21 cellular contexts compared by ENCODE assay signal in genomic region chr10:114166053-114166452, GRCh38. TPM values are rescaled to one million over a fixed set of nuclear protein-coding genes. Genes with fewer than 3 reads are reported as not detected.
A peak's percentile ranks its signal among the peaks of the same experiment; 100 is the strongest.
DNase-seq lines count a peak whose midpoint lies in the region; ATAC-seq and TF ChIP-seq lines count a peak whose summit lies in the region.
"Had no signal": no experiment of that assay in that cellular context is flagged by ENCODE, and none has a peak within 500 bp of the region (broad histone marks: within the 10 kb centered on the region; RNA-seq: fewer than 3 reads in every experiment).

No MANE protein-coding gene starts in this region.

- H2BK5ac ChIP-seq in mesendoderm (ENCODE audit: low read length) = no peak overlapping the region

- no peak overlapping the region for H3K23ac ChIP-seq in mesendoderm (ENCODE audit: low read length)

- H3K4ac ChIP-seq in mesendoderm (ENCODE audit: low read depth, low read length) = no peak overlapping the region

- H3K27me3 ChIP-seq in PC-9 (ENCODE audit: insufficient read depth, low read depth) = no peaks in the 10 kb centered on the region
- H3K27me3 ChIP-seq in mesendoderm (ENCODE audit: insufficient read depth, low read length, poor library complexity) = no peaks in the 10 kb centered on the region
- H3K27me3 ChIP-seq: adrenal gland had no signal

- no peak overlapping the region for H2AK5ac ChIP-seq in mesendoderm (ENCODE audit: low read length)

- no peak overlapping the region for H2BK120ac ChIP-seq in mesendoderm (ENCODE audit: low read depth, low read length)

- no peak overlapping the region for H2BK15ac ChIP-seq in mesendoderm (replicated peaks; ENCODE audit: low read depth)

- peaks cover 11% of the 10 kb centered on the region; the same call in 1 of the 2 replicates for H3F3A ChIP-seq in PC-9 (ENCODE audit: insufficient read depth, low read depth)

- no peak overlapping the region for H4K5ac ChIP-seq in mesendoderm (ENCODE audit: low read length)

- H3K18ac ChIP-seq in mesendoderm (ENCODE audit: low read length) = no peak overlapping the region

- peaks cover 76% of the 10 kb centered on the region for H3K79me2 ChIP-seq in PC-9 (ENCODE audit: low read depth)
- peaks cover 26% of the 10 kb centered on the region for H3K79me2 ChIP-seq in mesendoderm (ENCODE audit: control insufficient read depth, insufficient read depth, low read length)

- BruUV-seq in PC-9 (replicated peaks; lab: Mats Ljungman, UMichigan) = no TSS peak

- no peak overlapping the region for H3K56ac ChIP-seq in mesendoderm (ENCODE audit: low read length)

- peaks cover 7% of the 10 kb centered on the region for H3K79me1 ChIP-seq in mesendoderm (ENCODE audit: low read length)

- CTCF ChIA-PET in PC-9 (lab: Charles Lee) = no interaction called here

- no peak overlapping the region for H2AFZ ChIP-seq in PC-9

- H3K4me1 ChIP-seq in PC-9 (replicated peaks; ENCODE audit: insufficient read depth) (peaks cover 22% of the 10 kb centered on the region), mesendoderm (ENCODE audit: control insufficient read depth, low read depth, low read length) (peaks cover 4% of the 10 kb centered on the region)

- DNase-seq in PC-9 (peak in 1 of 2 experiments; percentile 86), fibroblast of pulmonary artery (ENCODE audit: low read depth) (peak; percentile 31), mesendoderm (peak; percentile 75), G401 (ENCODE audit: low spot score) (no peak), C1 segment of cervical spinal cord (lab: John Stamatoyannopoulos, UW) (no peak)
- DNase-seq in activated CD4-positive, alpha-beta T cell treated with anti-CD3 and anti-CD28 coated beads for 1 hour = no peak
- DNase-seq: activated CD4-positive, CD25-positive, alpha-beta regulatory T cell; adrenal gland; CD8-positive, alpha-beta memory T cell; islet precursor cell; Kasumi-1; NCI-H1436 treated with DMSO at 0.1 percent for 48 hours; NCI-H345; NK-92 treated with Interleukin-12 subunit alpha and Interleukin-12 subunit beta, amount 100 ng/mL, for 24 hours; SHP77 treated with DMSO at 0.1 percent for 48 hours; T-helper 17 cell had no signal

- H3K36me3 ChIP-seq in PC-9 (ENCODE audit: low read depth) (peaks cover 27% of the 10 kb centered on the region), mesendoderm (ENCODE audit: control insufficient read depth, insufficient read depth, low read length) (no peaks in the 10 kb centered on the region)
- H3K36me3 ChIP-seq: adrenal gland had no signal

- H3K4me2 ChIP-seq in PC-9 (peak overlapping the region; percentile 62), mesendoderm (ENCODE audit: low read length) (no peak overlapping the region)

- in situ Hi-C loops in G401 (cut with HindIII; ENCODE audit: low sequenced_read_pairs) = no loop called here

- TF ChIP-seq CTCF in C4-2B (conservative IDR thresholded peaks at IDR 0.05) (no peak), PC-9 (conservative IDR thresholded peaks at IDR 0.05) (no peak), fibroblast of pulmonary artery (IDR thresholded peaks at IDR 0.05; ENCODE audit: low read length, missing control alignments) (no peak)

- H4K8ac ChIP-seq in mesendoderm (ENCODE audit: low read depth, low read length) = no peak overlapping the region

- no peak overlapping the region for H3K9ac ChIP-seq in mesendoderm (ENCODE audit: low read length)

- no peaks in the 10 kb centered on the region for H4K20me1 ChIP-seq in PC-9 (ENCODE audit: insufficient read depth)

- POLR2A ChIA-PET in PC-9 (lab: Charles Lee; ENCODE audit: unreplicated experiment) = interaction anchor here (0.6 kb wide), 1 partner anchor 376 kb away, joined by 12 read pairs; no protein-coding TSS in a partner anchor

- H3K27ac ChIP-seq in C4-2B = peak overlapping the region; percentile 83
- H3K27ac ChIP-seq in PC-9 = peak overlapping the region; percentile 58
- no peak overlapping the region for H3K27ac ChIP-seq in mesendoderm (ENCODE audit: low read depth, low read length)
- H3K27ac ChIP-seq: adrenal gland had no signal

- no peak for ATAC-seq in GM19452 (IDR thresholded peaks at IDR 0.05; ENCODE audit: unreplicated experiment)
- ATAC-seq: stimulated activated memory B cell treated with anti-CD40 and anti-IgM and Interleukin-4, amounts not matched to agents 10 μg/mL and 1 μg/mL and 100 μg/mL, for 72 hours; T-helper 17 cell had no signal

- H3K4me3 ChIP-seq in PC-9 (no peak overlapping the region; the same call in 1 of the 2 replicates), fibroblast of pulmonary artery (replicated peaks; ENCODE audit: low read depth, low read length) (no peak overlapping the region), mesendoderm (ENCODE audit: low read length) (no peak overlapping the region)
- H3K4me3 ChIP-seq: adrenal gland had no signal

- intact Hi-C loops in PC-9 (cut with micrococcal nuclease; ENCODE audit: unreplicated experiment) = loop anchor here (1.0 kb wide), 1 partner anchor 8 kb away; the partner anchor contains the start of gene CCDC186

- no peaks in the 10 kb centered on the region for H3K9me2 ChIP-seq in PC-9 (ENCODE audit: insufficient read depth)

- no CpG with 5 or more reads among the region's 2 CpGs for WGBS in mesendoderm (ENCODE audit: extremely low coverage, insufficient coverage, low lambda C conversion rate)

- peaks cover 5% of the 10 kb centered on the region for H3K9me3 ChIP-seq in PC-9 (ENCODE audit: insufficient read depth, low read depth)
- H3K9me3 ChIP-seq: adrenal gland had no signal

RNA-seq across cellular contexts. Expression of gene CCDC186, which starts 8.0 kb away (rescaled TPM):
- total RNA-seq in PC-9 (2021) = 14.3 and 15.6 TPM in 2 replicates
- 13.7 TPM for polyA plus RNA-seq in mesendoderm (2013, experiment 1 of 2)
- 13.4 TPM for polyA plus RNA-seq in mesendoderm (2013, experiment 2 of 2)
- 5.6 and 6.8 TPM in 2 replicates for total RNA-seq in G401 (2014; rRNA removed; shearing (Covaris generic))

RNA-seq across cellular contexts. Expression of gene TDRD1, which starts 13.1 kb away (rescaled TPM):
- total RNA-seq in PC-9 (2021) = not detected in 2 replicates
- polyA plus RNA-seq in mesendoderm (2013, experiment 1 of 2) = 0.60 TPM
- polyA plus RNA-seq in mesendoderm (2013, experiment 2 of 2) = 0.63 TPM
- not detected in 2 replicates for total RNA-seq in G401 (2014; rRNA removed; shearing (Covaris generic))
- total RNA-seq: endothelial cell of umbilical vein, osteocyte had no signal
- polyA plus RNA-seq: endothelial cell of umbilical vein had no signal

Comparison
In these comparisons a context has a peak if more than half of its experiments do, and no peak if none do; other contexts are left out.
1. DNase-seq: peak in fibroblast of pulmonary artery (single experiment) and mesendoderm (single experiment); none in G401 (single experiment), activated CD4-positive, alpha-beta T cell treated with anti-CD3 and anti-CD28 coated beads for 1 hour (single experiment) and C1 segment of cervical spinal cord (0 of 14).